In genomic region chr15:90219421-90220141, GRCh38 we compare ENCODE assay signal across 9 cellular contexts. TPM values are rescaled to one million over a fixed set of nuclear protein-coding genes. Genes with fewer than 3 reads are reported as not detected.
DNase-seq lines count a peak whose midpoint lies in the region; ATAC-seq and TF ChIP-seq lines count a peak whose summit lies in the region.
"Had no signal": no experiment of that assay in that cellular context is flagged by ENCODE, and none has a peak within 500 bp of the region (broad histone marks: within the 10 kb centered on the region; RNA-seq: fewer than 3 reads in every experiment).

No MANE protein-coding gene starts in this region.

- no peak overlapping the region for H3K4me3 ChIP-seq in CD8-positive, alpha-beta memory T cell (ENCODE audit: low read length)
- no peak overlapping the region for H3K4me3 ChIP-seq in dorsolateral prefrontal cortex

- no peak overlapping the region for H3K4me3 Mint-ChIP-seq in CD8-positive, alpha-beta memory T cell
- no peak overlapping the region for H3K4me3 Mint-ChIP-seq in type B pancreatic cell

- peaks cover 11 to 25% (median 12%) of the 10 kb centered on the region in 3 donors for H3K4me1 Mint-ChIP-seq in CD8-positive, alpha-beta memory T cell
- peaks cover 11% of the 10 kb centered on the region for H3K4me1 Mint-ChIP-seq in type B pancreatic cell (ENCODE audit: unreplicated experiment)

- no peaks in the 10 kb centered on the region for H3K9me3 ChIP-seq in CD8-positive, alpha-beta memory T cell (ENCODE audit: low read length)

- POLR2A ChIA-PET in CD8-positive, alpha-beta memory T cell (lab: Charles Lee): interaction anchor here (0.6 kb wide), 1 partner anchor 10 kb away, joined by 4 read pairs; no protein-coding TSS in a partner anchor

- ATAC-seq in HG03139 (IDR thresholded peaks at IDR 0.05; ENCODE audit: unreplicated experiment): no peak

- CTCF ChIA-PET in CD8-positive, alpha-beta memory T cell (lab: Charles Lee): interaction anchor here (0.8 to 2.1 kb wide), 6 partner anchors 8 to 69 kb away, joined by 3 to 9 read pairs (median 3); no protein-coding TSS in a partner anchor

- no peaks in the 10 kb centered on the region for H3K9me3 Mint-ChIP-seq in CD8-positive, alpha-beta memory T cell
- no peaks in the 10 kb centered on the region for H3K9me3 Mint-ChIP-seq in type B pancreatic cell

- no peaks in the 10 kb centered on the region for H3K36me3 ChIP-seq in CD8-positive, alpha-beta memory T cell (ENCODE audit: insufficient read depth, low read length)

- no peaks in the 10 kb centered on the region for H3K27me3 Mint-ChIP-seq in CD8-positive, alpha-beta memory T cell
- H3K27me3 Mint-ChIP-seq in type B pancreatic cell: no peaks in the 10 kb centered on the region

- no peaks in the 10 kb centered on the region for H3K4me1 ChIP-seq in CD8-positive, alpha-beta memory T cell (ENCODE audit: insufficient read depth, low read length)

- TF ChIP-seq CTCF in dorsolateral prefrontal cortex (IDR thresholded peaks at IDR 0.05 in 54 of 56, conservative IDR thresholded peaks at IDR 0.05 in 2 of 56; ENCODE audit: low read depth in 1 of 56, partially characterized antibody in 56 of 56) (peak in 55 of 56 donors; percentile 19 to 77 (median 63)), type B pancreatic cell (conservative IDR thresholded peaks at IDR 0.05) (peak; percentile 80)

- H3K36me3 Mint-ChIP-seq in CD8-positive, alpha-beta memory T cell: peaks cover 0 to 28% (median 3%) of the 10 kb centered on the region in 3 donors
- peaks cover 3% of the 10 kb centered on the region for H3K36me3 Mint-ChIP-seq in type B pancreatic cell

- no peak overlapping the region for H3K27ac ChIP-seq in CD8-positive, alpha-beta memory T cell (ENCODE audit: low read depth, low read length)
- peak overlapping the region in 17 of 59 donors; percentile 0 to 51 (median 14) for H3K27ac ChIP-seq in dorsolateral prefrontal cortex

- intact Hi-C loops in dorsolateral prefrontal cortex (cut with DNase I): loop anchor here (5.0 to 10.0 kb wide), 2 partner anchors 32 to 325 kb away; partner anchors contain the start of gene AP3S2 (in 1 of the 2)

- H3K27me3 ChIP-seq in CD8-positive, alpha-beta memory T cell (ENCODE audit: insufficient read depth, low read length, poor library complexity, severe bottlenecking): no peaks in the 10 kb centered on the region
- H3K27me3 ChIP-seq in dorsolateral prefrontal cortex: no peaks in the 10 kb centered on the region

- peak overlapping the region in 1 of 8 donors; percentile 38 for H3K27ac Mint-ChIP-seq in CD8-positive, alpha-beta memory T cell
- H3K27ac Mint-ChIP-seq in type B pancreatic cell: no peak overlapping the region

- DNase-seq in CD8-positive, alpha-beta memory T cell: peak; percentile 35 to 73 (median 44)
- DNase-seq in HuH-7.5 (ENCODE audit: low spot score): peak; percentile 91
- peak; percentile 40 for DNase-seq in activated CD4-positive, alpha-beta T cell treated with anti-CD3 and anti-CD28 coated beads for 1 hour
- DNase-seq in dorsolateral prefrontal cortex: peak in 1 of 10 donors; percentile 39
- DNase-seq in myocyte (ENCODE audit: low read depth): peak; percentile 23
- DNase-seq in type B pancreatic cell (ENCODE audit: extremely low spot score, unreplicated experiment): no peak
- no peak for DNase-seq in kidney tubule cell (ENCODE audit: low spot score)

RNA-seq across cellular contexts. Expression of gene CIB1, which starts 14.2 kb away (rescaled TPM):
- total RNA-seq in CD8-positive, alpha-beta memory T cell: 100 to 1,000 TPM; 162 to 166 TPM
- polyA plus RNA-seq in CD8-positive, alpha-beta memory T cell: 251 TPM
- total RNA-seq in dorsolateral prefrontal cortex (10 to 100 TPM; 22.2 to 60.6 (median 33.3) TPM), myocyte (9.2 and 17.7 TPM in 2 replicates), type B pancreatic cell (ENCODE audit: low replicate concordance) (31.6 and 36.8 TPM in 2 replicates)
- polyA plus RNA-seq in myocyte (2012): 84.0 TPM

RNA-seq across cellular contexts. Expression of gene GDPGP1, which starts 14.4 kb away (rescaled TPM):
- total RNA-seq in CD8-positive, alpha-beta memory T cell: 10 to 100 TPM; 10.3 to 11.6 TPM
- polyA plus RNA-seq in CD8-positive, alpha-beta memory T cell: 0.85 TPM
- total RNA-seq in dorsolateral prefrontal cortex (10 to 100 TPM in 109 of 120 experiments, 1 to 10 TPM in 11; 7.3 to 21.9 (median 14.1) TPM), myocyte (5.2 and 11.2 TPM in 2 replicates), type B pancreatic cell (ENCODE audit: low replicate concordance) (6.1 and 9.6 TPM in 2 replicates)
- polyA plus RNA-seq in myocyte (2012): 5.1 TPM

RNA-seq across cellular contexts. Expression of gene SEMA4B, which starts 18.5 kb away (rescaled TPM):
- total RNA-seq in CD8-positive, alpha-beta memory T cell: 1 to 10 TPM; 6.9 to 8.8 TPM
- polyA plus RNA-seq in CD8-positive, alpha-beta memory T cell: 10.1 TPM
- total RNA-seq in dorsolateral prefrontal cortex (100 to 1,000 TPM in 10 of 120 experiments, 10 to 100 TPM in 110; 21.9 to 147 (median 66.9) TPM), myocyte (1.8 and 3.5 TPM in 2 replicates), type B pancreatic cell (ENCODE audit: low replicate concordance) (28.0 and 28.9 TPM in 2 replicates)
- 2.7 TPM for polyA plus RNA-seq in myocyte (2012)

RNA-seq across cellular contexts. Expression of gene TTLL13, which starts 29.8 kb away (rescaled TPM):
- total RNA-seq in CD8-positive, alpha-beta memory T cell: under 1 TPM in 1 of 2 experiments, not detected in 1; 0.80 TPM
- polyA plus RNA-seq in CD8-positive, alpha-beta memory T cell: 0.17 TPM
- 1 to 10 TPM in 56 of 120 experiments, under 1 TPM in 51, not detected in 13; 0.14 to 3.2 (median 1.1) TPM for total RNA-seq in dorsolateral prefrontal cortex
- total RNA-seq in myocyte: 0.08 TPM in 1 of 2 replicates, not detected in the other
- polyA plus RNA-seq in myocyte (2012): 0.35 TPM
- 0.58 TPM in 1 of 2 replicates, not detected in the other for total RNA-seq in type B pancreatic cell (ENCODE audit: low replicate concordance)
- total RNA-seq: HT1080 had no signal

RNA-seq across cellular contexts. Expression of gene NGRN, which starts 45.9 kb away (rescaled TPM):
- 10 to 100 TPM; 34.1 to 36.0 TPM for total RNA-seq in CD8-positive, alpha-beta memory T cell
- 45.8 TPM for polyA plus RNA-seq in CD8-positive, alpha-beta memory T cell
- total RNA-seq in dorsolateral prefrontal cortex (100 to 1,000 TPM; 106 to 361 (median 278) TPM), myocyte (153 and 189 TPM in 2 replicates), type B pancreatic cell (ENCODE audit: low replicate concordance) (79.2 and 103 TPM in 2 replicates)
- 141 TPM for polyA plus RNA-seq in myocyte (2012)

Comparison
In these comparisons a context has a peak if more than half of its experiments do, and no peak if none do; other contexts are left out.
1. DNase-seq: peak in CD8-positive, alpha-beta memory T cell (5 of 5), HuH-7.5 (single experiment), activated CD4-positive, alpha-beta T cell treated with anti-CD3 and anti-CD28 coated beads for 1 hour (single experiment) and myocyte (single experiment); none in type B pancreatic cell (single experiment) and kidney tubule cell (single experiment).